Comparison of ENCODE assay signal across 8 cellular contexts in the genomic region with DNA sequence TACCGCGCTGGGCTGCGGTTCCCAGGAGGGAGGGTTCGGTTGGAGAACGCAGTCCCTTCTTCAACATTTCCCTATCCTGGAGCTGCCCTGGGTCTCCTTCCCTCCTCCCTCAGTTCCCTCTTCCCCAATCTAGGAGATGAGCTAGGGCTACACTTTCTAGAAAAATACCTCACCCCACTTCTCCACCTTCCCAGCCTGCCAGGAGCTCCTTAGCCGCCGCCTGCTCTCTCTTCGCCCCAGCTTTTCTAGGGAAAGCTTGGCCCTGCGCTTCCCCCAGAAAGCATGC. TPM values are rescaled to one million over a fixed set of nuclear protein-coding genes. Genes with fewer than 3 reads are reported as not detected.
DNase-seq lines count a peak whose midpoint lies in the region; ATAC-seq and TF ChIP-seq lines count a peak whose summit lies in the region.

No MANE protein-coding gene starts in this region.

- H3K27me3 Mint-ChIP-seq in effector memory CD8-positive, alpha-beta T cell: peaks cover 49 to 64% of the 10 kb centered on the region in 2 donors
- peaks cover 34 to 65% (median 59%) of the 10 kb centered on the region in 5 donors for H3K27me3 Mint-ChIP-seq in naive thymus-derived CD8-positive, alpha-beta T cell

- POLR2A ChIA-PET in A673 (lab: Charles Lee; ENCODE audit: low non-redundant PET): interaction anchor here (0.5 to 0.7 kb wide), 2 partner anchors 121 to 1126 kb away, joined by 6 to 9 read pairs; a partner anchor contains a TSS
- POLR2A ChIA-PET in naive thymus-derived CD8-positive, alpha-beta T cell (lab: Charles Lee): no interaction called here

- no peak for ATAC-seq in effector memory CD8-positive, alpha-beta T cell (replicated peaks)
- no peak for ATAC-seq in naive thymus-derived CD8-positive, alpha-beta T cell
- ATAC-seq in GM19324 (IDR thresholded peaks at IDR 0.05; ENCODE audit: low FRiP score, unreplicated experiment) (no peak), GM19023 (IDR thresholded peaks at IDR 0.05; ENCODE audit: unreplicated experiment) (no peak)

- no peak for TF ChIP-seq CTCF in A673 (conservative IDR thresholded peaks at IDR 0.05; ENCODE audit: low read depth, low read length)
- TF ChIP-seq CTCF in LNCaP clone FGC (IDR thresholded peaks at IDR 0.05; ENCODE audit: control insufficient read depth, extremely low read depth, insufficient read depth): no peak

- H3K27ac ChIP-seq in A673 (ENCODE audit: low read depth, low read length, poor library complexity, severe bottlenecking): peak overlapping the region; percentile 90

- no TSS peak for BruUV-seq in A673 (replicated peaks; lab: Mats Ljungman, UMichigan)

- peaks cover 14% of the 10 kb centered on the region for H3K36me3 ChIP-seq in A673 (ENCODE audit: insufficient read depth, low read length, poor library complexity, severe bottlenecking)

- H3K4me1 Mint-ChIP-seq in effector memory CD8-positive, alpha-beta T cell (ENCODE audit: low read depth in 2 of 2): peaks cover 19 to 23% of the 10 kb centered on the region in 2 donors
- H3K4me1 Mint-ChIP-seq in naive thymus-derived CD8-positive, alpha-beta T cell: peaks cover 19 to 44% (median 32%) of the 10 kb centered on the region in 4 donors

- no peaks in the 10 kb centered on the region for H3K9me3 Mint-ChIP-seq in effector memory CD8-positive, alpha-beta T cell
- H3K9me3 Mint-ChIP-seq in naive thymus-derived CD8-positive, alpha-beta T cell: peaks cover 0 to 3% (median 0%) of the 10 kb centered on the region in 9 donors

- H3K4me3 ChIP-seq in A673 (ENCODE audit: low read depth, low read length, poor library complexity, severe bottlenecking) (peak overlapping the region; percentile 69), LNCaP clone FGC (ENCODE audit: low read depth, low read length) (peak overlapping the region; percentile 85; the same call in 1 of the 2 replicates)

- peak overlapping the region in 1 of 2 donors; percentile 54 for H3K27ac Mint-ChIP-seq in effector memory CD8-positive, alpha-beta T cell
- no peak overlapping the region for H3K27ac Mint-ChIP-seq in naive thymus-derived CD8-positive, alpha-beta T cell

- no peaks in the 10 kb centered on the region for H3K9me3 ChIP-seq in A673 (ENCODE audit: low read depth, low read length, poor library complexity, severe bottlenecking)

- H3K27me3 ChIP-seq in A673 (replicated peaks; ENCODE audit: insufficient read depth, low read depth, low read length, poor library complexity): no peaks in the 10 kb centered on the region

- H3K4me3 Mint-ChIP-seq in effector memory CD8-positive, alpha-beta T cell: peak overlapping the region; percentile 75
- H3K4me3 Mint-ChIP-seq in naive thymus-derived CD8-positive, alpha-beta T cell: peak overlapping the region; percentile 64 to 91 (median 77)

- H3K4me1 ChIP-seq in A673 (ENCODE audit: insufficient read depth, low read length, poor library complexity, severe bottlenecking): peaks cover 20% of the 10 kb centered on the region

- CTCF ChIA-PET in A673 (lab: Charles Lee): interaction anchor here (0.6 to 1.0 kb wide), 2 partner anchors 30 to 1899 kb away, joined by 3 read pairs; no protein-coding TSS in a partner anchor

- peaks cover 4% of the 10 kb centered on the region for H3K36me3 Mint-ChIP-seq in effector memory CD8-positive, alpha-beta T cell (ENCODE audit: insufficient read depth)
- H3K36me3 Mint-ChIP-seq in naive thymus-derived CD8-positive, alpha-beta T cell: no peaks in the 10 kb centered on the region

- intact Hi-C loops in A673 (cut with micrococcal nuclease; ENCODE audit: unreplicated experiment): loop anchor here (2.0 to 10.0 kb wide), 2 partner anchors 77 to 1241 kb away; a partner anchor contains a TSS

- DNase-seq in A673 (ENCODE audit: low spot score) (no peak), LNCaP clone FGC (ENCODE audit: low read depth) (no peak), middle frontal gyrus (ENCODE audit: extremely low spot score, low spot score) (no peak), NCI-H2029 treated with DMSO at 0.1 percent for 48 hours (lab: John Stamatoyannopoulos, UW) (no peak)
- DNase-seq in effector memory CD8-positive, alpha-beta T cell: no peak
- DNase-seq in naive thymus-derived CD8-positive, alpha-beta T cell: no peak

RNA-seq across cellular contexts. Expression of a gene that starts 0.5 kb away (rescaled TPM):
- total RNA-seq in A673 (2021): 14.0 and 17.9 TPM in 2 replicates
- not detected for total RNA-seq in naive thymus-derived CD8-positive, alpha-beta T cell
- under 1 TPM; 0.09 to 0.45 (median 0.14) TPM for polyA plus RNA-seq in naive thymus-derived CD8-positive, alpha-beta T cell

Comparison
In these comparisons a context has a peak if more than half of its experiments do, and no peak if none do; other contexts are left out.
1. RNA of a gene that starts 0.5 kb away (total RNA-seq): 14.0 to 17.9 TPM in A673; not detected in naive thymus-derived CD8-positive, alpha-beta T cell; every median in the first group is over 10 times any median in the second.